In genomic region chr11:17383466-17383865, GRCh38 we compare ENCODE assay signal across 12 cellular contexts.
A peak's percentile ranks its signal among the peaks of the same experiment; 100 is the strongest.
DNase-seq lines count a peak whose midpoint lies in the region; ATAC-seq and TF ChIP-seq lines count a peak whose summit lies in the region.
"Had no signal": no experiment of that assay in that cellular context is flagged by ENCODE, and none has a peak within 500 bp of the region (broad histone marks: within the 10 kb centered on the region; RNA-seq: fewer than 3 reads in every experiment).

No MANE protein-coding gene starts in this region.

- no peak overlapping the region for H3K27ac ChIP-seq in WERI-Rb-1
- H3K27ac ChIP-seq: BLaER1, neutrophil, PC-9 had no signal

- ATAC-seq in HG03175 (IDR thresholded peaks at IDR 0.05; ENCODE audit: unreplicated experiment), result peak; percentile 6

- no peak overlapping the region for H3K4me3 ChIP-seq in epithelial cell of esophagus (ENCODE audit: low read length)
- H3K4me3 ChIP-seq in WERI-Rb-1 (ENCODE audit: low read depth, low read length), result no peak overlapping the region
- H3K4me3 ChIP-seq: BLaER1, mucosa of descending colon, PC-9 had no signal

- TF ChIP-seq CTCF in epithelial cell of esophagus (IDR thresholded peaks at IDR 0.05; ENCODE audit: insufficient read depth, low read depth, low read length, missing control alignments), result no peak
- no peak for TF ChIP-seq CTCF in WERI-Rb-1 (IDR thresholded peaks at IDR 0.05; ENCODE audit: low read depth, low read length)

- DNase-seq in CD1c-positive myeloid dendritic cell (ENCODE audit: extremely low spot score) (peak; percentile 92), SIG-M5 treated with dmso at 0.1 percent for 504 hours (lab: John Stamatoyannopoulos, UW; ENCODE audit: unreplicated experiment) (peak; percentile 71), epithelial cell of esophagus (ENCODE audit: low read depth) (peak; percentile 23), midbrain (lab: John Stamatoyannopoulos, UW) (no peak), NCI-H1092 (lab: John Stamatoyannopoulos, UW) (no peak), NCI-H128 (lab: John Stamatoyannopoulos, UW; ENCODE audit: unreplicated experiment) (no peak), WERI-Rb-1 (no peak)

- H3K9me3 ChIP-seq in WERI-Rb-1 (ENCODE audit: severe bottlenecking), result no peaks in the 10 kb centered on the region
- H3K9me3 ChIP-seq: mucosa of descending colon, neutrophil had no signal

- no peaks in the 10 kb centered on the region for H3K27me3 ChIP-seq in WERI-Rb-1 (ENCODE audit: insufficient read depth, low read depth, severe bottlenecking)
- H3K27me3 ChIP-seq: BLaER1 had no signal

- peaks cover 20% of the 10 kb centered on the region for H3K36me3 ChIP-seq in WERI-Rb-1
- H3K36me3 ChIP-seq: BLaER1, neutrophil had no signal

Comparison
In these comparisons a context has a peak if more than half of its experiments do, and no peak if none do; other contexts are left out.
1. DNase-seq: peak in CD1c-positive myeloid dendritic cell (single experiment), SIG-M5 treated with dmso at 0.1 percent for 504 hours (single experiment) and epithelial cell of esophagus (single experiment); none in midbrain (single experiment), NCI-H1092 (single experiment), NCI-H128 (single experiment) and WERI-Rb-1 (single experiment).